ENCODE assay signal across 8 cellular contexts in genomic region chr12:51217133-51217967, GRCh38. TPM values are rescaled to one million over a fixed set of nuclear protein-coding genes. Genes with fewer than 3 reads are reported as not detected.
DNase-seq lines count a peak whose midpoint lies in the region; ATAC-seq and TF ChIP-seq lines count a peak whose summit lies in the region.

No MANE protein-coding gene starts in this region.

- ATAC-seq in GM21786 (IDR thresholded peaks at IDR 0.05; ENCODE audit: unreplicated experiment): peak; percentile 48

- H3K27me3 Mint-ChIP-seq in endodermal cell (ENCODE audit: insufficient read depth): no peaks in the 10 kb centered on the region

- peak overlapping the region; percentile 75 for H3K4me3 Mint-ChIP-seq in endodermal cell

- H3K4me1 Mint-ChIP-seq in endodermal cell: peaks cover 12% of the 10 kb centered on the region

- H3K27ac Mint-ChIP-seq in endodermal cell: peak overlapping the region; percentile 94

- H3K9me3 ChIP-seq in endodermal cell (ENCODE audit: control insufficient read depth, low read length): no peaks in the 10 kb centered on the region

- peak overlapping the region; percentile 80 for H3K9ac ChIP-seq in endodermal cell (ENCODE audit: extremely low read depth, low read length, poor library complexity, severe bottlenecking)

- no peaks in the 10 kb centered on the region for H3K9me3 Mint-ChIP-seq in endodermal cell

- 1 to 5% methylated on average over 6 to 60 of the region's 81 CpGs for WGBS in endodermal cell (ENCODE audit: insufficient coverage in 1 of 2, insufficient read length in 1 of 2), 2 experiments

- peak; percentile 31 for DNase-seq in Daoy (ENCODE audit: low read depth)
- peak; percentile 63 for DNase-seq in NCI-H146 treated with DMSO at 0.1 percent for 48 hours (lab: John Stamatoyannopoulos, UW; ENCODE audit: unreplicated experiment)
- peak; percentile 52 for DNase-seq in activated CD8-positive, alpha-beta memory T cell treated with anti-CD3 and anti-CD28 coated beads, Interleukin-2, amount 50 U/mL, for 4 hours
- peak; percentile 89 for DNase-seq in endodermal cell
- DNase-seq in midbrain (lab: John Stamatoyannopoulos, UW): peak; percentile 63
- DNase-seq in stimulated activated naive CD4-positive, alpha-beta T cell (lab: John Stamatoyannopoulos, UW): peak in 4 of 6 experiments; percentile 25 to 66 (median 61)
- no peak for DNase-seq in H4 (ENCODE audit: low spot score)

- H3K4me3 ChIP-seq in endodermal cell (ENCODE audit: low read length): peak overlapping the region; percentile 84

- peaks cover 7% of the 10 kb centered on the region for H3K36me3 Mint-ChIP-seq in endodermal cell (ENCODE audit: low read depth)

- H3K36me3 ChIP-seq in endodermal cell (ENCODE audit: control insufficient read depth, insufficient read depth, low read length): no peaks in the 10 kb centered on the region

- peak; percentile 48 for TF ChIP-seq CTCF in endodermal cell (conservative IDR thresholded peaks at IDR 0.05)

- H3K27ac ChIP-seq in endodermal cell (ENCODE audit: low read depth, low read length): peak overlapping the region; percentile 90

- H3K4me1 ChIP-seq in endodermal cell (ENCODE audit: control insufficient read depth, insufficient read depth, low read length): peaks cover 4% of the 10 kb centered on the region

- no peaks in the 10 kb centered on the region for H3K27me3 ChIP-seq in endodermal cell (ENCODE audit: control insufficient read depth, insufficient read depth, low read length, poor library complexity, severe bottlenecking)

RNA-seq across cellular contexts. Expression of gene POU6F1, which starts 0.5 kb away (rescaled TPM):
- total RNA-seq in Daoy (2014; rRNA removed; shearing (Covaris generic)): 0.71 and 4.2 TPM in 2 replicates
- 10 to 100 TPM; 11.4 to 16.4 TPM for total RNA-seq in endodermal cell
- polyA plus RNA-seq in endodermal cell (2013, experiment 1 of 2): 8.0 TPM
- 5.8 TPM for polyA plus RNA-seq in endodermal cell (2013, experiment 2 of 2)
- total RNA-seq in H4 (2014; rRNA removed; shearing (Covaris generic)): 2.9 and 24.5 TPM in 2 replicates

RNA-seq across cellular contexts. Expression of gene DAZAP2, which starts 21.3 kb away (rescaled TPM):
- total RNA-seq in Daoy (2014; rRNA removed; shearing (Covaris generic)): 226 and 263 TPM in 2 replicates
- 10 to 100 TPM; 31.5 to 42.7 TPM for total RNA-seq in endodermal cell
- polyA plus RNA-seq in endodermal cell (2013, experiment 1 of 2): 141 TPM
- polyA plus RNA-seq in endodermal cell (2013, experiment 2 of 2): 131 TPM
- 270 and 319 TPM in 2 replicates for total RNA-seq in H4 (2014; rRNA removed; shearing (Covaris generic))

RNA-seq across cellular contexts. Expression of gene TFCP2, which starts 44.4 kb away (rescaled TPM):
- total RNA-seq in Daoy (2014; rRNA removed; shearing (Covaris generic)): 4.9 and 9.5 TPM in 2 replicates
- total RNA-seq in endodermal cell: 10 to 100 TPM; 44.1 to 47.2 TPM
- 36.5 TPM for polyA plus RNA-seq in endodermal cell (2013, experiment 1 of 2)
- 37.0 TPM for polyA plus RNA-seq in endodermal cell (2013, experiment 2 of 2)
- 4.7 and 6.5 TPM in 2 replicates for total RNA-seq in H4 (2014; rRNA removed; shearing (Covaris generic))

RNA-seq across cellular contexts. Expression of gene SMAGP, which starts 52.9 kb away (rescaled TPM):
- 10.4 and 26.9 TPM in 2 replicates for total RNA-seq in Daoy (2014; rRNA removed; shearing (Covaris generic))
- total RNA-seq in endodermal cell: 10 to 100 TPM; 43.5 to 61.2 TPM
- 8.6 TPM for polyA plus RNA-seq in endodermal cell (2013, experiment 1 of 2)
- polyA plus RNA-seq in endodermal cell (2013, experiment 2 of 2): 10.3 TPM
- 6.3 and 13.8 TPM in 2 replicates for total RNA-seq in H4 (2014; rRNA removed; shearing (Covaris generic))
